In the genomic region with DNA sequence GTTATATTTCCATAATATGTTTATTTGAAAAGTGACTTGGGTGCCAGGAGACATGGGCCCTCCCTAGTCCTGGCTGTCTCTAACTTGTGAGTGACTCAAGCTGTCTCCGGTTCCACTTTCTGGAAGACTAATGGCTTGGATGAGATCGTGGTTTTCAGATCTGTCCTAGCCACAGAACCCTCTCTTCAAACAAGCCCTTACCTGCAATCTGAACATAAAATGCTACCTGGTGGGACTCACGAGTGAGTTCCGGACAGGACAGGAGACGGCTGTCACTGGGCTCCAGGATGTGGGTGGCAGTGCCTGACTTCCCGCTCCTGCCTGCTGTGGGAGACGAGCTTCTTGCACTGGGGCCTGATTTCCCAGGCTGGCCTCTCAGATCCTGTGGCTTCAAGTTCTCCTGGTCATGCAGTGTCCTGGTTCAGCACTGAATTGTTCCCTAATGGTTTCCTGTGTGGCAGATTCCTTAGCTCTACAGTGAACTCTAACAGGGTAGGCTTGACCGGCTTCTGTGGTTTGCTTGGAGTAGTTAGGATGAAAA, we compare ENCODE assay signal across 10 cellular contexts. TPM values are rescaled to one million over a fixed set of nuclear protein-coding genes. Genes with fewer than 3 reads are reported as not detected.
A peak's percentile ranks its signal among the peaks of the same experiment; 100 is the strongest.
DNase-seq lines count a peak whose midpoint lies in the region; ATAC-seq and TF ChIP-seq lines count a peak whose summit lies in the region.
"Had no signal": no experiment of that assay in that cellular context is flagged by ENCODE, and none has a peak within 500 bp of the region (broad histone marks: within the 10 kb centered on the region; RNA-seq: fewer than 3 reads in every experiment).

No MANE protein-coding gene starts in this region.

- CTCF ChIA-PET in MCF 10A (lab: Yijun Ruan, JAX): no interaction called here

- POLR2A ChIA-PET in MCF 10A (lab: Yijun Ruan, JAX): no interaction called here

- H3K9me3 ChIP-seq in breast epithelium: no peaks in the 10 kb centered on the region
- H3K9me3 ChIP-seq: uterus had no signal

- TF ChIP-seq CTCF in MCF 10A (IDR thresholded peaks at IDR 0.05; ENCODE audit: unreplicated experiment): no peak
- TF ChIP-seq CTCF in breast epithelium (IDR thresholded peaks at IDR 0.05): no peak
- TF ChIP-seq CTCF in astrocyte of the spinal cord (IDR thresholded peaks at IDR 0.05; ENCODE audit: low read depth, low read length): no peak
- TF ChIP-seq CTCF in type B pancreatic cell (conservative IDR thresholded peaks at IDR 0.05): no peak

- in situ Hi-C loops in astrocyte of the spinal cord (cut with HindIII; ENCODE audit: low sequenced_read_pairs): no loop called here

- no TSS peak for BruUV-seq in MCF 10A (replicated peaks; lab: Mats Ljungman, UMichigan)

- no peaks in the 10 kb centered on the region for H3K36me3 ChIP-seq in breast epithelium
- H3K36me3 ChIP-seq: uterus had no signal

- no peak overlapping the region for H3K27ac Mint-ChIP-seq in MCF 10A (ENCODE audit: low read depth, unreplicated experiment)
- H3K27ac Mint-ChIP-seq in type B pancreatic cell: peak overlapping the region; percentile 31

- H3K4me1 ChIP-seq in breast epithelium: no peaks in the 10 kb centered on the region

- H3K4me1 Mint-ChIP-seq in MCF 10A (ENCODE audit: insufficient read depth, unreplicated experiment) (peaks cover 16% of the 10 kb centered on the region), type B pancreatic cell (ENCODE audit: unreplicated experiment) (no peaks in the 10 kb centered on the region)

- H3K9me3 Mint-ChIP-seq in MCF 10A (ENCODE audit: unreplicated experiment) (no peaks in the 10 kb centered on the region), type B pancreatic cell (no peaks in the 10 kb centered on the region)

- H3K27ac ChIP-seq in breast epithelium: peak overlapping the region in 1 of 2 donors; percentile 63
- H3K27ac ChIP-seq: uterus had no signal

- H3K4me3 Mint-ChIP-seq in MCF 10A (ENCODE audit: unreplicated experiment) (no peak overlapping the region), type B pancreatic cell (no peak overlapping the region)

- no peak for TF ChIP-seq POLR2A in breast epithelium (IDR thresholded peaks at IDR 0.05)

- no peak overlapping the region for H3K4me3 ChIP-seq in breast epithelium
- no peak overlapping the region for H3K4me3 ChIP-seq in astrocyte of the spinal cord (ENCODE audit: low read depth, low read length)
- H3K4me3 ChIP-seq: uterus had no signal

- DNase-seq in MCF 10A (ENCODE audit: unreplicated experiment) (peak; percentile 11), breast epithelium (ENCODE audit: low spot score in 2 of 2) (no peak), astrocyte of the spinal cord (ENCODE audit: low read depth, low spot score) (peak; percentile 47), kidney tubule cell (ENCODE audit: low spot score) (peak; percentile 70), type B pancreatic cell (ENCODE audit: extremely low spot score, unreplicated experiment) (no peak), amygdala (lab: John Stamatoyannopoulos, UW) (no peak)
- DNase-seq: stimulated activated CD4-positive, alpha-beta T cell treated with anti-CD3 and anti-CD28 coated beads, Interleukin-1b, Interleukin-23, amount 100 ng/mL, for 48 hours; uterus had no signal

- intact Hi-C loops in MCF 10A (cut with micrococcal nuclease) (no loop called here), breast epithelium (cut with DNase I; ENCODE audit: low total_unique reads) (no loop called here)

- no peak for ATAC-seq in HG03571 (IDR thresholded peaks at IDR 0.05; ENCODE audit: unreplicated experiment)
- ATAC-seq in HG03139 (IDR thresholded peaks at IDR 0.05; ENCODE audit: unreplicated experiment): no peak

- peaks cover 15% of the 10 kb centered on the region for H3K36me3 Mint-ChIP-seq in MCF 10A (ENCODE audit: insufficient read depth, unreplicated experiment)
- peaks cover 4% of the 10 kb centered on the region for H3K36me3 Mint-ChIP-seq in type B pancreatic cell

- H3K27me3 ChIP-seq in breast epithelium: no peaks in the 10 kb centered on the region
- H3K27me3 ChIP-seq: uterus had no signal

- H3K27me3 Mint-ChIP-seq in MCF 10A (ENCODE audit: insufficient read depth, unreplicated experiment): no peaks in the 10 kb centered on the region
- no peaks in the 10 kb centered on the region for H3K27me3 Mint-ChIP-seq in type B pancreatic cell

RNA-seq across cellular contexts. Expression of gene PFKFB3, which starts 26.0 kb away (rescaled TPM):
- total RNA-seq in MCF 10A (2022) (15.8 and 17.8 TPM in 2 replicates), breast epithelium (100 to 1,000 TPM in 2 of 3 donors, 10 to 100 TPM in 1; 94.8 to 240 (median 144) TPM), type B pancreatic cell (ENCODE audit: low replicate concordance) (14.0 and 30.2 TPM in 2 replicates)

Comparison
In these comparisons a context has a peak if more than half of its experiments do, and no peak if none do; other contexts are left out.
1. DNase-seq: peak in MCF 10A (single experiment), astrocyte of the spinal cord (single experiment) and kidney tubule cell (single experiment); none in breast epithelium (0 of 2), type B pancreatic cell (single experiment) and amygdala (0 of 56).